8 cellular contexts compared by ENCODE assay signal in the genomic region with DNA sequence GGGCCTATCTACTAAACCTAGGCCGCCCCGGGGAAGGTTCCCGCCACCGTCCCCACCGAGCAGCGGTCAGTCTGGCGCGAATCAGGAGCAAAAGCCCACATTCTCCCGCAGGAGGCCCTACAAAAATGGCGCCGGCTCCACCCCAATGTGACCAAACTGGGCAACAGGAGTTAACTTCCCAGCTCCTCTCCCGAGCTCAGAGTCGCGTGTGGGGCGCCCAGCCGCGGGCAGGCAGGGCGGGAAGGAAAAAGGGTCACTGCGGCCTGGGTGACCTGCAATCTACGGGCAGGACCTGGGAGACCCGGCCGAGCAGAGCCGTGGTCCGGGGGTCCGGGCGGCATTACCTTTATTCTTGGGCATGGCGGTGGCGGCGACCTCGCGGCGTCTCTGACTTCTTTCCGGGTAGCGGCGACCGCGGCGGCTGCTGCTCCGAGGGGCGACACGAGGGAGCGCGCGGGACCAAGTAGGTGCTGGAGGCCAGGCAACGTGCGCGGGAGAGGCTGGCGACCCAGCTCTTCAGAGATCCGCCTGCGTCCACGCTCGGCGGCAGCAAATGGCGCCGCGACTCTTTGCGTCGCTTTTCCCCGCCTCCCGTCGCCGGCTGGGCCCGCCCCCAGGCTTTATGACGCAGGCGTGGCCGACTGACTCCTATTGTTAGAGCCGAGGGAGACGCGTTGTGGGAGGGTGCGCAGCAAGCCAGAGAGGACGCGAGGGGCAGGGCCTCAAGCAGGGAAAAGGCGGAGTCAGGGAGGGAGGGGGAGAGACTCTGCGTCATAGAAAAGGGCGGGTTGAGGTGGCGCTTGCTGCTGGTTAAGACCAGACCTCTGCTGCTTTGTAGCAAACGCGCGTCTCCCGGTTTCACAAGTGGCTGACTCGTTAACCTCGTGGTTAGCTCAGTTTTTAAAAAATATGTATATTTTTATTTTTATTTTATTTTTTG. TPM values are rescaled to one million over a fixed set of nuclear protein-coding genes. Genes with fewer than 3 reads are reported as not detected.
DNase-seq lines count a peak whose midpoint lies in the region; ATAC-seq and TF ChIP-seq lines count a peak whose summit lies in the region.

Gene EIF1AX (minus strand): TSS at position 558 of the 940 bp plus-strand sequence. CDS start 198 bp downstream, at position 360.

- H3K4me1 Mint-ChIP-seq in activated T-cell treated with anti-CD3 and anti-CD28 coated beads, Interleukin-2, amount 50 U/mL, for 24 hours (ENCODE audit: low read depth) = peaks cover 58% of the 10 kb centered on the region

- no peaks in the 10 kb centered on the region for H3K9me3 Mint-ChIP-seq in activated T-cell treated with anti-CD3 and anti-CD28 coated beads, Interleukin-2, amount 50 U/mL, for 24 hours

- H3K27ac Mint-ChIP-seq in activated T-cell treated with anti-CD3 and anti-CD28 coated beads, Interleukin-2, amount 50 U/mL, for 24 hours = peak within 1 kb of the TSS; percentile 95

- no peaks in the 10 kb centered on the region for H3K36me3 ChIP-seq in mucosa of stomach (ENCODE audit: control insufficient read depth, insufficient read depth, low read length)

- H3K4me1 ChIP-seq in mucosa of stomach (ENCODE audit: control insufficient read depth, insufficient read depth, low read length) = no peaks in the 10 kb centered on the region

- DNase-seq in DMS153 treated with DMSO at 0.1 percent for 48 hours (lab: John Stamatoyannopoulos, UW; ENCODE audit: unreplicated experiment) = peak; percentile 68
- DNase-seq in KBM-7 = peak; percentile 100
- DNase-seq in activated T-cell treated with anti-CD3 and anti-CD28 coated beads, Interleukin-2, amount 50 U/mL, for 24 hours = peak; percentile 99
- DNase-seq in erythroblast (lab: John Stamatoyannopoulos, UW) = peak; percentile 97
- peak; percentile 85 to 96 for DNase-seq in stimulated activated CD8-positive, alpha-beta memory T cell treated with anti-CD3 and anti-CD28 coated beads, Interleukin-7, amount 100 ng/mL, for 1 hour (ENCODE audit: low read depth in 2 of 2)

- in situ Hi-C loops in KBM-7 (cut with MboI; ENCODE audit: low pct_unique_long_range_greater_than_20kb, low sequenced_read_pairs) = no loop called here

- H3K4me3 Mint-ChIP-seq in activated T-cell treated with anti-CD3 and anti-CD28 coated beads, Interleukin-2, amount 50 U/mL, for 24 hours = peak within 1 kb of the TSS; percentile 94

- no peaks in the 10 kb centered on the region for H3K9me3 ChIP-seq in mucosa of stomach (ENCODE audit: control insufficient read depth, low read length)

- TF ChIP-seq POLR2A in erythroblast (IDR thresholded peaks at IDR 0.05; ENCODE audit: low read length) = peak; percentile 84

- no peaks in the 10 kb centered on the region for H3K27me3 Mint-ChIP-seq in activated T-cell treated with anti-CD3 and anti-CD28 coated beads, Interleukin-2, amount 50 U/mL, for 24 hours

- H3K4me3 ChIP-seq in mucosa of stomach (ENCODE audit: low read length) = peak within 1 kb of the TSS; percentile 67

- no peaks in the 10 kb centered on the region for H3K27me3 ChIP-seq in mucosa of stomach (ENCODE audit: control insufficient read depth, insufficient read depth, low read length)

- peaks cover 50% of the 10 kb centered on the region for H3K36me3 Mint-ChIP-seq in activated T-cell treated with anti-CD3 and anti-CD28 coated beads, Interleukin-2, amount 50 U/mL, for 24 hours (ENCODE audit: low read depth)

- ATAC-seq in GM21717 (IDR thresholded peaks at IDR 0.05; ENCODE audit: unreplicated experiment) = peak; percentile 99

- H3K9ac ChIP-seq in mucosa of stomach (ENCODE audit: low read length) = peak within 1 kb of the TSS; percentile 89

TF ChIP-seq in PFSK-1, 5 proteins besides CTCF, POLR2A, EP300 and RAD21:
- TF ChIP-seq REST (IDR thresholded peaks at IDR 0.05; ENCODE audit: insufficient read depth in 1 of 2, low read depth in 2 of 2, low read length in 2 of 2) (no peak), FOXP2 (optimal IDR thresholded peaks at IDR 0.05; ENCODE audit: borderline replicate concordance, extremely low read depth, extremely low read length, insufficient read depth) (peak; percentile 75), TAF1 (IDR thresholded peaks at IDR 0.05; ENCODE audit: borderline replicate concordance, insufficient read depth, low read length) (peak; percentile 18; the same call in 1 of the 2 replicates), SIN3A (IDR thresholded peaks at IDR 0.05; ENCODE audit: borderline replicate concordance, insufficient read depth, low read length) (no peak; the same call in 1 of the 2 replicates), POLR2AphosphoS5 (IDR thresholded peaks at IDR 0.05; ENCODE audit: low read depth, low read length) (peak; percentile 68)
TF ChIP-seq in PFSK-1: peak in this region for 3.

RNA-seq across cellular contexts. Expression of gene EIF1AX, which starts in this region (rescaled TPM):
- polyA plus RNA-seq in PFSK-1 (2012; ENCODE audit: insufficient read length, low read depth) = 110 TPM

Comparison
In these comparisons a context has a peak if more than half of its experiments do, and no peak if none do; other contexts are left out.
1. Peak in every context shown above with its lines: DNase-seq, ATAC-seq and H3K4me3 ChIP-seq.